In genomic region chr2:173898178-173898668, GRCh38 we compare ENCODE assay signal across 1 cellular context.
TF ChIP-seq lines count a peak whose summit lies in the region.

No MANE protein-coding gene starts in this region.

TF ChIP-seq in GM12878, 131 proteins besides CTCF, POLR2A, EP300 and RAD21 (continued from another document and continues in another):
- TF ChIP-seq RELA (IDR thresholded peaks at IDR 0.05; ENCODE audit: borderline replicate concordance, partially characterized antibody) (no peak), LARP7 (IDR thresholded peaks at IDR 0.05) (no peak), BCL11A (IDR thresholded peaks at IDR 0.05; ENCODE audit: low read depth, low read length) (peak; percentile 82), POLR2AphosphoS5 (IDR thresholded peaks at IDR 0.05; ENCODE audit: low read length) (peak; percentile 61), CREM (IDR thresholded peaks at IDR 0.05; ENCODE audit: low read depth) (peak; percentile 62; the same call in 1 of the 2 replicates), EED (IDR thresholded peaks at IDR 0.05; ENCODE audit: low read depth) (peak; percentile 74), SMARCA5 (IDR thresholded peaks at IDR 0.05) (0 out of 2 replicates have a peak, but pooled peaks have one; percentile 12), PRDM15 (CRISPR knock-in tag; IDR thresholded peaks at IDR 0.05) (no peak), BACH1 (IDR thresholded peaks at IDR 0.05; ENCODE audit: borderline replicate concordance) (peak; percentile 53; the same call in 1 of the 2 replicates), ZNF274 (IDR thresholded peaks at IDR 0.05; ENCODE audit: insufficient read depth, insufficient read length) (no peak), KDM1A (IDR thresholded peaks at IDR 0.05; ENCODE audit: borderline replicate concordance) (no peak), CREB1 (IDR thresholded peaks at IDR 0.05; ENCODE audit: low read depth) (peak; percentile 57), ATF7 (IDR thresholded peaks at IDR 0.05; ENCODE audit: low read depth) (peak; percentile 86), NBN (IDR thresholded peaks at IDR 0.05) (peak; percentile 94), PAX5 (IDR thresholded peaks at IDR 0.05; ENCODE audit: borderline replicate concordance, low read depth, low read length) (peak; percentile 66; the same call in 1 of the 2 replicates), KLF5 (IDR thresholded peaks at IDR 0.05; ENCODE audit: partially characterized antibody) (no peak), NFYA (IDR thresholded peaks at IDR 0.05; ENCODE audit: borderline replicate concordance, low read depth, low read length) (no peak), SREBF1 (IDR thresholded peaks at IDR 0.05; ENCODE audit: low read length) (no peak), ZBTB33 (IDR thresholded peaks at IDR 0.05) (no peak), RELB (IDR thresholded peaks at IDR 0.05; ENCODE audit: low read depth) (peak; percentile 88), MYC (IDR thresholded peaks at IDR 0.05; ENCODE audit: insufficient read depth, insufficient read length, insufficient replicate concordance, low read length, severe bottlenecking) (no peak), E2F4 (IDR thresholded peaks at IDR 0.05; ENCODE audit: low read depth, low read length) (no peak), RBBP5 (conservative IDR thresholded peaks at IDR 0.05) (0 out of 2 replicates have a peak, but pooled peaks have one; percentile 23), WRNIP1 (IDR thresholded peaks at IDR 0.05; ENCODE audit: borderline replicate concordance, low read depth, low read length) (no peak), TCF7 (IDR thresholded peaks at IDR 0.05; ENCODE audit: borderline replicate concordance) (no peak), STAT3 (IDR thresholded peaks at IDR 0.05; ENCODE audit: low read depth, low read length) (peak; percentile 90), CEBPZ (IDR thresholded peaks at IDR 0.05; ENCODE audit: low read depth, low read length) (no peak), HSF1 (IDR thresholded peaks at IDR 0.05; ENCODE audit: low read depth, low read length) (no peak), PBX3 (IDR thresholded peaks at IDR 0.05; ENCODE audit: insufficient replicate concordance, low read depth, low read length) (peak; percentile 60), NR2F1 (conservative IDR thresholded peaks at IDR 0.05) (peak; percentile 96), E4F1 (IDR thresholded peaks at IDR 0.05; ENCODE audit: borderline replicate concordance, partially characterized antibody) (no peak), YY1 (IDR thresholded peaks at IDR 0.05; ENCODE audit: low read depth, low read length) (no peak), ATF2 (IDR thresholded peaks at IDR 0.05; ENCODE audit: low read length) (0 out of 2 replicates have a peak, but pooled peaks have one; percentile 44), ZNF207 (IDR thresholded peaks at IDR 0.05; ENCODE audit: borderline replicate concordance) (no peak), EGR1 (IDR thresholded peaks at IDR 0.05; ENCODE audit: borderline replicate concordance in 1 of 2, low read depth in 2 of 2, low read length in 2 of 2) (no peak), MYB (IDR thresholded peaks at IDR 0.05; ENCODE audit: borderline replicate concordance, low read depth, low read length) (no peak)
